In genomic region chr15:73685561-73685960, GRCh38 we compare ENCODE assay signal across 10 cellular contexts. TPM values are rescaled to one million over a fixed set of nuclear protein-coding genes. Genes with fewer than 3 reads are reported as not detected.
DNase-seq lines count a peak whose midpoint lies in the region; ATAC-seq and TF ChIP-seq lines count a peak whose summit lies in the region.
"Had no signal": no experiment of that assay in that cellular context is flagged by ENCODE, and none has a peak within 500 bp of the region (broad histone marks: within the 10 kb centered on the region; RNA-seq: fewer than 3 reads in every experiment).

No MANE protein-coding gene starts in this region.

- H3K4me1 ChIP-seq in thoracic aorta (ENCODE audit: control insufficient read depth in 1 of 2, low read depth in 2 of 2): peaks cover 19 to 43% of the 10 kb centered on the region in 2 donors

- H3K27me3 ChIP-seq in kidney epithelial cell (ENCODE audit: control insufficient read depth, insufficient read depth, low read length) (no peaks in the 10 kb centered on the region), thoracic aorta (replicated peaks; ENCODE audit: insufficient read depth) (no peaks in the 10 kb centered on the region)

- peak overlapping the region; percentile 84 for H3K4me3 ChIP-seq in astrocyte of the cerebellum (ENCODE audit: low read depth, low read length)
- peak overlapping the region; percentile 73 for H3K4me3 ChIP-seq in kidney epithelial cell (ENCODE audit: low read depth, low read length)
- H3K4me3 ChIP-seq in thoracic aorta: peak overlapping the region; percentile 96

- ATAC-seq in thoracic aorta (ENCODE audit: insufficient number of reproducible peaks, low FRiP score, low read depth) (no peak), HG03565 (IDR thresholded peaks at IDR 0.05; ENCODE audit: unreplicated experiment) (no peak)

- peak; percentile 44 for DNase-seq in activated CD8-positive, alpha-beta memory T cell treated with anti-CD3 and anti-CD28 coated beads, Interleukin-2, amount 50 U/mL, for 48 hours
- no peak for DNase-seq in activated CD8-positive, alpha-beta memory T cell treated with anti-CD3 and anti-CD28 coated beads, Interleukin-2, amount 50 U/mL, for 4 hours
- DNase-seq in astrocyte of the cerebellum (ENCODE audit: low read depth) (no peak), kidney epithelial cell (ENCODE audit: low read depth) (no peak), thoracic aorta (ENCODE audit: low spot score) (no peak), NCI-H748 treated with DMSO at 0.1 percent for 48 hours (lab: John Stamatoyannopoulos, UW) (no peak)
- DNase-seq in activated CD4-positive, CD25-positive, alpha-beta regulatory T cell (lab: John Stamatoyannopoulos, UW): no peak
- DNase-seq: NCI-H2107 had no signal

- no peaks in the 10 kb centered on the region for H3K9me3 ChIP-seq in thoracic aorta

- in situ Hi-C loops in astrocyte of the cerebellum (cut with HindIII; ENCODE audit: low sequenced_read_pairs): no loop called here

- no peak for TF ChIP-seq CTCF in astrocyte of the cerebellum (IDR thresholded peaks at IDR 0.05; ENCODE audit: low read depth, low read length, missing control alignments)
- TF ChIP-seq CTCF in kidney epithelial cell (IDR thresholded peaks at IDR 0.05; ENCODE audit: insufficient read depth, low read length, poor library complexity, severe bottlenecking): no peak
- TF ChIP-seq CTCF in thoracic aorta (IDR thresholded peaks at IDR 0.05): no peak

- H3K36me3 ChIP-seq in kidney epithelial cell (ENCODE audit: control insufficient read depth, insufficient read depth, low read length) (no peaks in the 10 kb centered on the region), thoracic aorta (no peaks in the 10 kb centered on the region)

- H3K27ac ChIP-seq in thoracic aorta: peak overlapping the region in 1 of 2 donors; percentile 86

RNA-seq across cellular contexts. Expression of gene CD276, which starts 1.4 kb away (rescaled TPM):
- total RNA-seq in kidney epithelial cell (153 and 166 TPM in 2 replicates), thoracic aorta (10 to 100 TPM; 47.4 to 67.6 TPM)
- total RNA-seq: B cell had no signal

RNA-seq across cellular contexts. Expression of gene NPTN, which starts 52.4 kb away (rescaled TPM):
- total RNA-seq in kidney epithelial cell: 96.5 and 99.9 TPM in 2 replicates
- total RNA-seq in thoracic aorta: 100 to 1,000 TPM; 247 to 250 TPM
